In genomic region chr14:91398707-91399106, GRCh38 we compare ENCODE assay signal across 9 cellular contexts. TPM values are rescaled to one million over a fixed set of nuclear protein-coding genes. Genes with fewer than 3 reads are reported as not detected.
DNase-seq lines count a peak whose midpoint lies in the region; ATAC-seq, FAIRE-seq and TF ChIP-seq lines count a peak whose summit lies in the region.
"Had no signal": no experiment of that assay in that cellular context is flagged by ENCODE, and none has a peak within 500 bp of the region (broad histone marks: within the 10 kb centered on the region; RNA-seq: fewer than 3 reads in every experiment).

No MANE protein-coding gene starts in this region.

- H3K56ac ChIP-seq in H9 (ENCODE audit: insufficient read length, low read depth, low read length), result no peak overlapping the region

- no peak overlapping the region for H3K4ac ChIP-seq in H9 (ENCODE audit: low read depth, low read length)

- H4K20me1 ChIP-seq in H9 (ENCODE audit: control insufficient read depth, insufficient read depth, insufficient read length), result no peaks in the 10 kb centered on the region

- no peak overlapping the region for H3K9ac ChIP-seq in H9 (ENCODE audit: extremely low read depth, insufficient read length, low read length)

- no peak overlapping the region for H3K18ac ChIP-seq in H9 (ENCODE audit: insufficient read length, low read depth, low read length)

- peaks cover 3% of the 10 kb centered on the region for H3K79me1 ChIP-seq in H9 (ENCODE audit: insufficient read depth, low read depth, low read length, poor library complexity, severe bottlenecking)

- no peak overlapping the region for H2BK120ac ChIP-seq in H9 (ENCODE audit: low read depth, low read length, poor library complexity, severe bottlenecking)

- no peaks in the 10 kb centered on the region for H3K27me3 Mint-ChIP-seq in CD4-positive, CD25-positive, alpha-beta regulatory T cell
- H3K27me3 Mint-ChIP-seq in H9 (ENCODE audit: low read depth) (no peaks in the 10 kb centered on the region), activated B cell treated with CpG ODN at 0.5 μM for 24 hours (no peaks in the 10 kb centered on the region), naive B cell (no peaks in the 10 kb centered on the region), Caco-2 (ENCODE audit: insufficient read depth, unreplicated experiment) (no peaks in the 10 kb centered on the region)

- DNase-seq in CD4-positive, CD25-positive, alpha-beta regulatory T cell, result no peak
- DNase-seq in H9 (peak; percentile 44), activated B cell treated with CpG ODN at 0.5 μM for 24 hours (no peak), naive B cell (no peak), Caco-2 (no peak), NCI-H1694 treated with DMSO at 0.1 percent for 48 hours (lab: John Stamatoyannopoulos, UW) (no peak), GM12891 (ENCODE audit: insufficient read length, low spot score) (no peak), NCI-H510A (lab: John Stamatoyannopoulos, UW) (no peak)

- peak overlapping the region; percentile 88 to 100 (median 98) for H3K4me3 Mint-ChIP-seq in CD4-positive, CD25-positive, alpha-beta regulatory T cell
- H3K4me3 Mint-ChIP-seq in H9, result no peak overlapping the region
- peak overlapping the region; percentile 96 for H3K4me3 Mint-ChIP-seq in activated B cell treated with CpG ODN at 0.5 μM for 24 hours
- H3K4me3 Mint-ChIP-seq in naive B cell, result peak overlapping the region; percentile 77 to 100 (median 98)
- H3K4me3 Mint-ChIP-seq in Caco-2 (ENCODE audit: unreplicated experiment), result no peak overlapping the region

- no peak overlapping the region for H2BK20ac ChIP-seq in H9 (ENCODE audit: low read depth, low read length, poor library complexity, severe bottlenecking)

- no peaks in the 10 kb centered on the region for H3K27me3 ChIP-seq in CD4-positive, CD25-positive, alpha-beta regulatory T cell (ENCODE audit: control insufficient read depth, insufficient read depth, low read length)
- H3K27me3 ChIP-seq in H9 (ENCODE audit: insufficient read depth, low read length), result no peaks in the 10 kb centered on the region
- H3K27me3 ChIP-seq in Caco-2 (replicated peaks; ENCODE audit: control insufficient read depth, insufficient read depth, low read length), result no peaks in the 10 kb centered on the region

- peaks cover 23 to 96% (median 73%) of the 10 kb centered on the region in 4 donors for H3K4me1 Mint-ChIP-seq in CD4-positive, CD25-positive, alpha-beta regulatory T cell
- H3K4me1 Mint-ChIP-seq in H9, result peaks cover 72 to 73% of the 10 kb centered on the region in 2 experiments
- peaks cover 91% of the 10 kb centered on the region for H3K4me1 Mint-ChIP-seq in activated B cell treated with CpG ODN at 0.5 μM for 24 hours
- peaks cover 73 to 93% (median 92%) of the 10 kb centered on the region in 3 donors for H3K4me1 Mint-ChIP-seq in naive B cell
- H3K4me1 Mint-ChIP-seq in Caco-2 (ENCODE audit: low read depth, unreplicated experiment), result no peaks in the 10 kb centered on the region

- no CpG with 5 or more reads among the region's 6 CpGs for WGBS in H9 (ENCODE audit: extremely low coverage, insufficient read length, low lambda C conversion rate)

- H2BK15ac ChIP-seq in H9 (ENCODE audit: low read depth, low read length), result no peak overlapping the region

- ATAC-seq in CD4-positive, CD25-positive, alpha-beta regulatory T cell (ENCODE audit: low read depth in 2 of 2), result no peak
- ATAC-seq in activated B cell treated with CpG ODN at 0.5 μM for 24 hours (ENCODE audit: low read depth), result no peak
- ATAC-seq in naive B cell (ENCODE audit: low read depth in 2 of 2), result no peak

- H3K36me3 Mint-ChIP-seq in CD4-positive, CD25-positive, alpha-beta regulatory T cell, result peaks cover 27% of the 10 kb centered on the region
- peaks cover 4 to 9% (median 7%) of the 10 kb centered on the region in 3 experiments; a peak in 6 of 7 replicates for H3K36me3 Mint-ChIP-seq in H9 (ENCODE audit: insufficient read depth in 1 of 3, low read depth in 3 of 3)
- peaks cover 11% of the 10 kb centered on the region for H3K36me3 Mint-ChIP-seq in activated B cell treated with CpG ODN at 0.5 μM for 24 hours (ENCODE audit: low read depth)
- H3K36me3 Mint-ChIP-seq in naive B cell, result no peaks in the 10 kb centered on the region
- peaks cover 10% of the 10 kb centered on the region for H3K36me3 Mint-ChIP-seq in Caco-2 (ENCODE audit: insufficient read depth, unreplicated experiment)

- intact Hi-C loops in activated B cell treated with CpG ODN at 0.5 μM for 24 hours (cut with micrococcal nuclease), result loop anchor here (1.0 kb wide), 1 partner anchor 10 kb away; no protein-coding TSS in a partner anchor
- intact Hi-C loops in Caco-2 (cut with micrococcal nuclease; ENCODE audit: unreplicated experiment), result no loop called here

- peak overlapping the region; percentile 74 to 98 (median 96) for H3K27ac Mint-ChIP-seq in CD4-positive, CD25-positive, alpha-beta regulatory T cell
- H3K27ac Mint-ChIP-seq in H9 (peak overlapping the region in 2 of 3 experiments; percentile 90 to 92; a peak in 4 of 7 replicates), activated B cell treated with CpG ODN at 0.5 μM for 24 hours (peak overlapping the region; percentile 90), naive B cell (peak overlapping the region in 5 of 6 donors; percentile 87 to 99 (median 99)), Caco-2 (ENCODE audit: unreplicated experiment) (no peak overlapping the region)

- POLR2A ChIA-PET in activated B cell treated with CpG ODN at 0.5 μM for 24 hours (lab: Charles Lee) (interaction anchor here (0.6 to 7.8 kb wide), 8 partner anchors 10 to 83 kb away, joined by 3 to 129 read pairs (median 4); partner anchors contain the start of gene CCDC88C), Caco-2 (lab: Charles Lee) (no interaction called here)

- peaks cover 18% of the 10 kb centered on the region for H3K36me3 ChIP-seq in CD4-positive, CD25-positive, alpha-beta regulatory T cell (ENCODE audit: control insufficient read depth, insufficient read depth, low read length)
- no peaks in the 10 kb centered on the region for H3K36me3 ChIP-seq in Caco-2 (ENCODE audit: control insufficient read depth, insufficient read depth, low read length)

- H4K91ac ChIP-seq in H9 (ENCODE audit: insufficient read length, low read depth, low read length), result no peak overlapping the region

- no peak overlapping the region for H3T11ph ChIP-seq in H9 (ENCODE audit: low read length)

- no peak overlapping the region for H3K14ac ChIP-seq in H9 (ENCODE audit: insufficient read depth, low read length)

- peak overlapping the region; percentile 96 for H3K27ac ChIP-seq in CD4-positive, CD25-positive, alpha-beta regulatory T cell (ENCODE audit: insufficient read depth, low read length, poor library complexity, severe bottlenecking)
- no peak overlapping the region for H3K27ac ChIP-seq in H9 (ENCODE audit: insufficient read length, low read depth, low read length)

- TF ChIP-seq CTCF in H9 (conservative IDR thresholded peaks at IDR 0.05) (no peak), activated B cell treated with CpG ODN at 0.5 μM for 24 hours (IDR thresholded peaks at IDR 0.05) (no peak), Caco-2 (IDR thresholded peaks at IDR 0.05; ENCODE audit: insufficient read depth in 1 of 2, low read depth in 1 of 2, low read length in 1 of 2, severe bottlenecking in 1 of 2, unreplicated experiment in 1 of 2) (no peak)

- no peak overlapping the region for H3K23ac ChIP-seq in H9 (ENCODE audit: insufficient read length, low read depth, low read length)

- no peak overlapping the region for H2AFZ ChIP-seq in H9 (ENCODE audit: low read length)

- no peak for TF ChIP-seq POLR2A in GM12891 (IDR thresholded peaks at IDR 0.05; ENCODE audit: low read depth, low read length)

- no peak overlapping the region for H2BK5ac ChIP-seq in H9 (ENCODE audit: insufficient read length, low read length)

- H3K9me3 Mint-ChIP-seq in CD4-positive, CD25-positive, alpha-beta regulatory T cell, result peaks cover 0 to 3% (median 0%) of the 10 kb centered on the region in 7 donors
- H3K9me3 Mint-ChIP-seq in H9 (no peaks in the 10 kb centered on the region; a peak in 1 of 5 replicates), activated B cell treated with CpG ODN at 0.5 μM for 24 hours (no peaks in the 10 kb centered on the region), naive B cell (no peaks in the 10 kb centered on the region), Caco-2 (ENCODE audit: unreplicated experiment) (no peaks in the 10 kb centered on the region)

- no peak overlapping the region for H4K8ac ChIP-seq in H9 (replicated peaks; ENCODE audit: insufficient read length, low read depth, low read length)

- H3K9me3 ChIP-seq in CD4-positive, CD25-positive, alpha-beta regulatory T cell (ENCODE audit: control insufficient read depth in 2 of 2, low read length in 2 of 2), result no peaks in the 10 kb centered on the region
- H3K9me3 ChIP-seq in H9 (ENCODE audit: control insufficient read depth, low read depth, low read length), result no peaks in the 10 kb centered on the region
- no peaks in the 10 kb centered on the region for H3K9me3 ChIP-seq in Caco-2

- peaks cover 8% of the 10 kb centered on the region; the same call in 1 of the 2 replicates for H3K79me2 ChIP-seq in H9 (ENCODE audit: insufficient read depth, low read length)

- no peak overlapping the region for H3K4me2 ChIP-seq in H9 (ENCODE audit: insufficient read depth, insufficient read length, low read length)

- CTCF ChIA-PET in activated B cell treated with CpG ODN at 0.5 μM for 24 hours (lab: Charles Lee), result interaction anchor here (0.7 to 4.4 kb wide), 7 partner anchors 18 to 74 kb away, joined by 3 to 29 read pairs (median 6); partner anchors contain the start of gene CCDC88C
- CTCF ChIA-PET in Caco-2 (lab: Charles Lee), result interaction anchor here (0.8 kb wide), 1 partner anchor 20 kb away, joined by 4 read pairs; the partner anchor contains the start of gene CCDC88C

- peaks cover 97% of the 10 kb centered on the region for H3K4me1 ChIP-seq in CD4-positive, CD25-positive, alpha-beta regulatory T cell (ENCODE audit: control insufficient read depth, insufficient read depth, low read length, poor library complexity, severe bottlenecking)
- peaks cover 35% of the 10 kb centered on the region for H3K4me1 ChIP-seq in H9 (ENCODE audit: insufficient read depth, low read length)
- no peaks in the 10 kb centered on the region for H3K4me1 ChIP-seq in Caco-2

- no peak overlapping the region for H2BK12ac ChIP-seq in H9 (ENCODE audit: insufficient read length, low read depth, low read length)

- no peak for FAIRE-seq in GM12891 (lab: Jason Lieb, UNC)
- FAIRE-seq: endometrium had no signal

- H2AK5ac ChIP-seq in H9 (ENCODE audit: insufficient read length, low read length), result no peak overlapping the region

- H4K5ac ChIP-seq in H9 (ENCODE audit: insufficient read length, low read depth, low read length), result no peak overlapping the region

- H3K23me2 ChIP-seq in H9 (ENCODE audit: insufficient read length, low read depth, low read length, poor library complexity, severe bottlenecking), result peaks cover 3% of the 10 kb centered on the region

- BruUV-seq in Caco-2 (replicated peaks; lab: Mats Ljungman, UMichigan), result no TSS peak

- H3K4me3 ChIP-seq in CD4-positive, CD25-positive, alpha-beta regulatory T cell (ENCODE audit: low read depth, low read length), result peak overlapping the region; percentile 37
- no peak overlapping the region for H3K4me3 ChIP-seq in Caco-2 (ENCODE audit: low read depth, low read length)

RNA-seq across cellular contexts. Expression of gene CCDC88C, which starts 18.9 kb away (rescaled TPM):
- 466 TPM for total RNA-seq in CD4-positive, CD25-positive, alpha-beta regulatory T cell
- polyA plus RNA-seq in CD4-positive, CD25-positive, alpha-beta regulatory T cell, result 10 to 100 TPM; 25.9 to 35.6 (median 31.0) TPM
- total RNA-seq in H9 (2021) (46.6 and 52.4 TPM in 2 replicates), activated B cell treated with CpG ODN at 0.5 μM for 24 hours (153 and 164 TPM in 2 replicates), Caco-2 (2022) (26.9 and 29.8 TPM in 2 replicates)
- 10 to 100 TPM; 13.5 to 35.0 (median 15.8) TPM for polyA plus RNA-seq in naive B cell (ENCODE audit: low read depth in 6 of 6)
- polyA plus RNA-seq in GM12891 (2012; ENCODE audit: low read depth, missing spikeins), result 32.5 TPM

Comparison
In these comparisons a context has a peak if more than half of its experiments do, and no peak if none do; other contexts are left out.
1. H3K4me3 Mint-ChIP-seq: peak in CD4-positive, CD25-positive, alpha-beta regulatory T cell (4 of 4), activated B cell treated with CpG ODN at 0.5 μM for 24 hours (single experiment) and naive B cell (8 of 8); none in H9 (0 of 2) and Caco-2 (single experiment).